ENCODE assay signal across 23 cellular contexts in genomic region chr19:17926044-17926443, GRCh38. TPM values are rescaled to one million over a fixed set of nuclear protein-coding genes. Genes with fewer than 3 reads are reported as not detected.
DNase-seq lines count a peak whose midpoint lies in the region; ATAC-seq, FAIRE-seq and TF ChIP-seq lines count a peak whose summit lies in the region.
"Had no signal": no experiment of that assay in that cellular context is flagged by ENCODE, and none has a peak within 500 bp of the region (broad histone marks: within the 10 kb centered on the region; RNA-seq: fewer than 3 reads in every experiment).

No MANE protein-coding gene starts in this region.

- SMC1A ChIA-PET in GM12878 (lab: Charles Lee; ENCODE audit: uncharacterized antibody, unreplicated experiment), result interaction anchor here (0.6 kb wide), 1 partner anchor 42 kb away, joined by 5 read pairs; no protein-coding TSS in a partner anchor

- no peak for TF ChIP-seq RAD21 in GM12878 (IDR thresholded peaks at IDR 0.05; ENCODE audit: insufficient read depth, low read depth, low read length)

- RAD21 ChIA-PET in GM12878 (lab: Charles Lee; ENCODE audit: unreplicated experiment), result interaction anchor here (0.7 kb wide), 1 partner anchor 73 kb away, joined by 3 read pairs; no protein-coding TSS in a partner anchor

- ATAC-seq in GM12878, result peak; percentile 53
- no peak for ATAC-seq in HG03469 (IDR thresholded peaks at IDR 0.05; ENCODE audit: unreplicated experiment)
- ATAC-seq: HCT116, HepG2 had no signal

- H3K9me2 ChIP-seq in Karpas-422 (replicated peaks; ENCODE audit: insufficient read depth, low read length), result no peaks in the 10 kb centered on the region

- peak; percentile 71 for DNase-seq in GM12865 (ENCODE audit: low read depth)
- peak; percentile 29 for DNase-seq in Karpas-422
- DNase-seq in GM12878 (ENCODE audit: low read depth, low spot score), result no peak
- no peak for DNase-seq in cerebellum (ENCODE audit: low spot score)
- no peak for DNase-seq in hippocampal formation (lab: John Stamatoyannopoulos, UW)
- DNase-seq: AML-193; Caco-2; CD4-positive, alpha-beta T cell; GOT3; H7; HFFc6; KG1 had no signal

- no peaks in the 10 kb centered on the region for H3K9me3 ChIP-seq in Karpas-422 (ENCODE audit: low read length)
- H3K9me3 ChIP-seq in GM12878 (replicated peaks; ENCODE audit: control insufficient read depth, insufficient read depth, low read length), result no peaks in the 10 kb centered on the region
- H3K9me3 ChIP-seq: Caco-2 had no signal

- POLR2A ChIA-PET in GM12878 (lab: Charles Lee), result interaction anchor here (0.7 kb wide), 1 partner anchor 171 kb away, joined by 3 read pairs; no protein-coding TSS in a partner anchor

- H3K79me2 ChIP-seq in Karpas-422 (ENCODE audit: low read length) (no peaks in the 10 kb centered on the region), GM12878 (ENCODE audit: control insufficient read depth, insufficient read depth, low read length) (no peaks in the 10 kb centered on the region)

- H4K20me1 ChIP-seq in Karpas-422 (ENCODE audit: insufficient read depth, low read depth, low read length) (no peaks in the 10 kb centered on the region), GM12878 (ENCODE audit: control insufficient read depth, insufficient read depth) (no peaks in the 10 kb centered on the region)

- in situ Hi-C loops in GM12878 (cut with MboI), result loop anchor here (5.0 kb wide), 1 partner anchor 59 kb away; no protein-coding TSS in a partner anchor

- no peak for FAIRE-seq in GM12878 (lab: Jason Lieb, UNC)
- FAIRE-seq: A204.1, D721Med, G401.6, GM12891, GM18507, HepG2 had no signal

- no peak overlapping the region for H3K27ac ChIP-seq in Karpas-422 (ENCODE audit: low read length)
- no peak overlapping the region for H3K27ac ChIP-seq in GM12878 (ENCODE audit: control insufficient read depth, insufficient read depth)
- H3K27ac ChIP-seq: C4-2B had no signal

- CTCF ChIA-PET in GM12878 (lab: Yijun Ruan, JAX), result interaction anchor here (0.6 kb wide), 1 partner anchor 44 kb away, joined by 3 read pairs; no protein-coding TSS in a partner anchor

- H3K36me3 ChIP-seq in Karpas-422 (ENCODE audit: insufficient read depth, low read length), result no peaks in the 10 kb centered on the region
- no peaks in the 10 kb centered on the region for H3K36me3 ChIP-seq in GM12878 (ENCODE audit: control insufficient read depth in 2 of 2, insufficient read depth in 2 of 2, low read length in 1 of 2)

- no TSS peak for BruUV-seq in GM12878 (replicated peaks; lab: Mats Ljungman, UMichigan)

- no peak for TF ChIP-seq CTCF in GM12865 (IDR thresholded peaks at IDR 0.05; ENCODE audit: insufficient read depth, low read depth, low read length, missing control alignments)
- no peak for TF ChIP-seq CTCF in GM12878 (IDR thresholded peaks at IDR 0.05 in 2 of 3, conservative IDR thresholded peaks at IDR 0.05 in 1 of 3; ENCODE audit: control insufficient read depth in 2 of 3, extremely low read depth in 1 of 3, insufficient read depth in 1 of 3, low read depth in 3 of 3, low read length in 3 of 3)

- no peak overlapping the region for H2AFZ ChIP-seq in Karpas-422 (ENCODE audit: low read length)
- H2AFZ ChIP-seq in GM12878 (ENCODE audit: control insufficient read depth, low read depth, low read length), result no peak overlapping the region

- no peaks in the 10 kb centered on the region for H3K27me3 ChIP-seq in Karpas-422 (ENCODE audit: low read length)
- no peaks in the 10 kb centered on the region for H3K27me3 ChIP-seq in GM12878 (replicated peaks in 1 of 2; ENCODE audit: control insufficient read depth in 2 of 2, insufficient read depth in 2 of 2, low read length in 1 of 2)

- no peak for TF ChIP-seq POLR2A in GM12878 (IDR thresholded peaks at IDR 0.05; ENCODE audit: low read depth, low read length)

- H3K4me2 ChIP-seq in Karpas-422 (ENCODE audit: low read depth, low read length, poor library complexity, severe bottlenecking) (no peak overlapping the region), GM12878 (ENCODE audit: control insufficient read depth, insufficient read depth) (no peak overlapping the region)

- H3K4me1 ChIP-seq in Karpas-422 (ENCODE audit: low read length), result no peaks in the 10 kb centered on the region
- H3K4me1 ChIP-seq in GM12878 (ENCODE audit: control insufficient read depth, insufficient read depth, low read length), result peaks cover 23% of the 10 kb centered on the region

- TF ChIP-seq EP300 in GM12878 (IDR thresholded peaks at IDR 0.05; ENCODE audit: borderline replicate concordance in 1 of 2, control insufficient read depth in 1 of 2, low read depth in 2 of 2, low read length in 2 of 2), result no peak

- H3K9ac ChIP-seq in Karpas-422 (ENCODE audit: low read length) (no peak overlapping the region), GM12878 (ENCODE audit: control insufficient read depth, insufficient read depth, low read length) (no peak overlapping the region)

- H3K4me3 ChIP-seq in GM12865 (ENCODE audit: low read depth, low read length), result no peak overlapping the region
- no peak overlapping the region for H3K4me3 ChIP-seq in Karpas-422 (ENCODE audit: low read length)
- H3K4me3 ChIP-seq in GM12878, result no peak overlapping the region

- intact Hi-C loops in GM12878 (cut with micrococcal nuclease; ENCODE audit: unreplicated experiment), result loop anchor here (5.0 kb wide), 1 partner anchor 39 kb away; no protein-coding TSS in a partner anchor

- WGBS in GM12878 (ENCODE audit: insufficient coverage, insufficient replicate concordance, low lambda C conversion rate, missing lambda C conversion rate), result 9% methylated on average over 4 of the region's 4 CpGs

TF ChIP-seq in GM12878, 131 proteins besides CTCF, POLR2A, EP300 and RAD21 (continues in another document):
- 0 out of 4 replicates have a peak, but pooled peaks of 1 of the 2 experiments have one; percentile 38 for TF ChIP-seq CEBPB (IDR thresholded peaks at IDR 0.05; ENCODE audit: borderline replicate concordance in 1 of 2, low read depth in 2 of 2, low read length in 2 of 2)

RNA-seq across cellular contexts. Expression of gene CCDC124, which starts 6.8 kb away (rescaled TPM):
- 13.9 and 51.6 TPM in 2 replicates for total RNA-seq in Karpas-422 (2014; rRNA removed; shearing (Covaris generic); ENCODE audit: low replicate concordance)
- total RNA-seq in GM12878 (2013; cell fraction: nucleolus; rRNA removed), result 11.2 and 12.8 TPM in 2 replicates
- total RNA-seq in GM12878 (2014; rRNA removed) (50.9 and 70.5 TPM in 2 replicates), GM12878 (2014; rRNA removed; fragmentation: Illumina TruSeq; extraction: Trizol) (13.3 and 14.4 TPM in 2 replicates), GM12878 (2021) (108 and 116 TPM in 2 replicates), cerebellum (12.2 TPM)
- 12.3 TPM for polyA plus RNA-seq in GM12878 (2011; ENCODE audit: low read depth)
- polyA plus RNA-seq in GM12878 (2011; rRNA removed) (11.9 and 33.1 TPM in 2 replicates), GM12878 (2014; fragmentation: Illumina TruSeq; extraction: Trizol) (2.0 and 17.7 TPM in 2 replicates), GM12878 (2014; fragmentation: Nextera tagmentation; extraction: Ambion mirVana) (10 to 100 TPM in 1 of 2 experiments, 1 to 10 TPM in 1; 3.7 to 16.1 TPM), GM12878 (2014; rRNA removed) (137 and 153 TPM in 2 replicates), GM12878 (2016; fragmentation: Nextera tagmentation; extraction: Ambion mirVana) (100 to 1,000 TPM; 166 to 184 TPM)
- 54.0 and 87.9 TPM in 2 replicates for polyA plus RNA-seq in GM12878 (2011; cell fraction: cytosol; rRNA removed)
- 33.7 and 51.4 TPM in 2 replicates for polyA plus RNA-seq in GM12878 (2011; cell fraction: nucleus; rRNA removed)
- polyA plus RNA-seq in GM12878 (2012), result 45.0 and 63.4 TPM in 2 replicates
- 3.7 and 9.3 TPM in 2 replicates for polyA minus RNA-seq in GM12878 (2011; rRNA and poly(A)+ RNA removed)
- polyA minus RNA-seq in GM12878 (2011; cell fraction: cytosol; rRNA and poly(A)+ RNA removed), result 11.5 and 14.8 TPM in 2 replicates
- 5.1 and 14.2 TPM in 2 replicates for polyA minus RNA-seq in GM12878 (2011; cell fraction: nucleus; rRNA and poly(A)+ RNA removed)

RNA-seq across cellular contexts. Expression of gene KCNN1, which starts 40.9 kb away (rescaled TPM):
- total RNA-seq in Karpas-422 (2014; rRNA removed; shearing (Covaris generic); ENCODE audit: low replicate concordance), result not detected in 2 replicates
- 12.0 and 14.7 TPM in 2 replicates for total RNA-seq in GM12878 (2013; cell fraction: nucleolus; rRNA removed)
- total RNA-seq in GM12878 (2014; rRNA removed) (0.40 and 0.60 TPM in 2 replicates), GM12878 (2014; rRNA removed; fragmentation: Illumina TruSeq; extraction: Trizol) (0.09 and 0.14 TPM in 2 replicates), GM12878 (2021) (0.43 and 0.87 TPM in 2 replicates), cerebellum (10.9 TPM)
- 0.64 TPM for polyA plus RNA-seq in GM12878 (2011; ENCODE audit: low read depth)
- polyA plus RNA-seq in GM12878 (2011; rRNA removed) (0.45 and 0.95 TPM in 2 replicates), GM12878 (2014; fragmentation: Illumina TruSeq; extraction: Trizol) (0.04 and 0.10 TPM in 2 replicates), GM12878 (2014; fragmentation: Nextera tagmentation; extraction: Ambion mirVana) (under 1 TPM in 1 of 2 experiments, not detected in 1; 0.02 TPM), GM12878 (2014; rRNA removed) (0.13 and 0.31 TPM in 2 replicates), GM12878 (2016; fragmentation: Nextera tagmentation; extraction: Ambion mirVana) (under 1 TPM; 0.16 TPM)
- 1.2 and 1.5 TPM in 2 replicates for polyA plus RNA-seq in GM12878 (2011; cell fraction: cytosol; rRNA removed)
- 1.9 and 2.6 TPM in 2 replicates for polyA plus RNA-seq in GM12878 (2011; cell fraction: nucleus; rRNA removed)
- polyA plus RNA-seq in GM12878 (2012), result 1.4 and 1.6 TPM in 2 replicates
- 1.5 and 2.3 TPM in 2 replicates for polyA minus RNA-seq in GM12878 (2011; rRNA and poly(A)+ RNA removed)
- 0.52 TPM in 1 of 2 replicates, not detected in the other for polyA minus RNA-seq in GM12878 (2011; cell fraction: cytosol; rRNA and poly(A)+ RNA removed)
- polyA minus RNA-seq in GM12878 (2011; cell fraction: nucleus; rRNA and poly(A)+ RNA removed), result 0.85 and 1.1 TPM in 2 replicates
- total RNA-seq: Caco-2; CD4-positive, alpha-beta T cell; HFFc6 had no signal
- polyA plus RNA-seq: HepG2, IgD-negative memory B cell had no signal

RNA-seq across cellular contexts. Expression of gene SLC5A5, which starts 54.3 kb away (rescaled TPM):
- not detected in 2 replicates for total RNA-seq in Karpas-422 (2014; rRNA removed; shearing (Covaris generic); ENCODE audit: low replicate concordance)
- total RNA-seq in GM12878 (2013; cell fraction: nucleolus; rRNA removed), result not detected in 2 replicates
- total RNA-seq in GM12878 (2014; rRNA removed) (0.06 TPM in 1 of 2 replicates, not detected in the other), GM12878 (2014; rRNA removed; fragmentation: Illumina TruSeq; extraction: Trizol) (0.05 TPM in 1 of 2 replicates, not detected in the other), GM12878 (2021) (0.05 and 0.08 TPM in 2 replicates), cerebellum (0.27 TPM)
- not detected for polyA plus RNA-seq in GM12878 (2011; ENCODE audit: low read depth)
- polyA plus RNA-seq in GM12878 (2011; rRNA removed) (0.04 TPM in 2 replicates), GM12878 (2014; fragmentation: Illumina TruSeq; extraction: Trizol) (0.03 TPM in 1 of 2 replicates, not detected in the other), GM12878 (2014; fragmentation: Nextera tagmentation; extraction: Ambion mirVana) (under 1 TPM; 0.02 to 0.05 TPM), GM12878 (2014; rRNA removed) (0.06 TPM in 1 of 2 replicates, not detected in the other), GM12878 (2016; fragmentation: Nextera tagmentation; extraction: Ambion mirVana) (under 1 TPM in 1 of 2 experiments, not detected in 1; 0.08 TPM)
- polyA plus RNA-seq in GM12878 (2011; cell fraction: cytosol; rRNA removed), result 0.03 TPM in 2 replicates
- 0.07 TPM in 1 of 2 replicates, not detected in the other for polyA plus RNA-seq in GM12878 (2011; cell fraction: nucleus; rRNA removed)
- 0.11 and 0.26 TPM in 2 replicates for polyA plus RNA-seq in GM12878 (2012)
- polyA minus RNA-seq in GM12878 (2011; rRNA and poly(A)+ RNA removed), result not detected in 2 replicates
- not detected in 2 replicates for polyA minus RNA-seq in GM12878 (2011; cell fraction: cytosol; rRNA and poly(A)+ RNA removed)
- polyA minus RNA-seq in GM12878 (2011; cell fraction: nucleus; rRNA and poly(A)+ RNA removed), result not detected in 2 replicates
- total RNA-seq: HepG2, HFFc6 had no signal
- polyA plus RNA-seq: BJ, HepG2, IgD-negative memory B cell had no signal

Comparison
In these comparisons a context has a peak if more than half of its experiments do, and no peak if none do; other contexts are left out.
1. DNase-seq: peak in GM12865 (single experiment) and Karpas-422 (single experiment); none in GM12878 (single experiment), cerebellum (single experiment) and hippocampal formation (0 of 2).